Comparison of ENCODE assay signal across 8 cellular contexts in genomic region chr19:30649934-30650614, GRCh38.
A peak's percentile ranks its signal among the peaks of the same experiment; 100 is the strongest.
DNase-seq lines count a peak whose midpoint lies in the region; ATAC-seq and TF ChIP-seq lines count a peak whose summit lies in the region.

No MANE protein-coding gene starts in this region.

- no peak overlapping the region for H3K27ac Mint-ChIP-seq in activated naive CD4-positive, alpha-beta T cell treated with anti-CD3 and anti-CD28 coated beads for 36 hours

- no peaks in the 10 kb centered on the region for H3K4me1 Mint-ChIP-seq in activated naive CD4-positive, alpha-beta T cell treated with anti-CD3 and anti-CD28 coated beads for 36 hours (ENCODE audit: low read depth)

- no peak overlapping the region for H3K14ac ChIP-seq in neuronal stem cell (ENCODE audit: low read length)

- peaks cover 34 to 41% of the 10 kb centered on the region in 2 donors for H3K4me1 ChIP-seq in neuronal stem cell (ENCODE audit: control insufficient read depth in 2 of 2, insufficient read depth in 1 of 2, low read depth in 1 of 2, low read length in 2 of 2)

- no peaks in the 10 kb centered on the region for H3K79me1 ChIP-seq in neuronal stem cell (ENCODE audit: low read depth, low read length)

- H3K36me3 ChIP-seq in neuronal stem cell (replicated peaks in 1 of 2; ENCODE audit: control insufficient read depth in 2 of 2, insufficient read depth in 2 of 2, low read length in 2 of 2) = no peaks in the 10 kb centered on the region

- no peaks in the 10 kb centered on the region for H3K9me3 ChIP-seq in neuronal stem cell (replicated peaks in 1 of 2; ENCODE audit: control insufficient read depth in 2 of 2, insufficient read depth in 1 of 2, low read depth in 1 of 2, low read length in 2 of 2)

- no peak overlapping the region for H2BK120ac ChIP-seq in neuronal stem cell (ENCODE audit: low read depth, low read length)

- H3K27me3 ChIP-seq in neuronal stem cell (ENCODE audit: control insufficient read depth in 3 of 3, insufficient read depth in 3 of 3, low read depth in 1 of 3, low read length in 3 of 3) = no peaks in the 10 kb centered on the region

- no peak overlapping the region for H2AK5ac ChIP-seq in neuronal stem cell (ENCODE audit: low read depth, low read length)

- no peak overlapping the region for H3K4me3 Mint-ChIP-seq in activated naive CD4-positive, alpha-beta T cell treated with anti-CD3 and anti-CD28 coated beads for 36 hours

- H2BK15ac ChIP-seq in neuronal stem cell (ENCODE audit: low read length) = no peak overlapping the region

- no peak overlapping the region for H3K9ac ChIP-seq in neuronal stem cell (ENCODE audit: low read depth, low read length, poor library complexity)

- WGBS in neuronal stem cell (ENCODE audit: extremely low coverage in 2 of 2, insufficient read length in 2 of 2, insufficient replicate concordance in 1 of 2), 2 donors = no CpG with 5 or more reads among the region's 9 CpGs

- H3K36me3 Mint-ChIP-seq in activated naive CD4-positive, alpha-beta T cell treated with anti-CD3 and anti-CD28 coated beads for 36 hours (ENCODE audit: low read depth) = no peaks in the 10 kb centered on the region

- TF ChIP-seq CTCF in LNCaP clone FGC (IDR thresholded peaks at IDR 0.05; ENCODE audit: control insufficient read depth, extremely low read depth, insufficient read depth) = peak; percentile 88

- H3K23ac ChIP-seq in neuronal stem cell (ENCODE audit: low read depth, low read length, poor library complexity) = no peak overlapping the region

- no peak overlapping the region for H2BK12ac ChIP-seq in neuronal stem cell (ENCODE audit: low read length)

- H4K91ac ChIP-seq in neuronal stem cell (ENCODE audit: low read depth, low read length, poor library complexity) = no peak overlapping the region

- intact Hi-C loops in activated naive CD4-positive, alpha-beta T cell treated with anti-CD3 and anti-CD28 coated beads for 36 hours (cut with micrococcal nuclease) = loop anchor here (1.0 to 5.0 kb wide), 4 partner anchors 423 to 918 kb away; no protein-coding TSS in a partner anchor

- no peak overlapping the region for H3K4me2 ChIP-seq in neuronal stem cell (ENCODE audit: insufficient read depth, low read length, poor library complexity, severe bottlenecking)

- H3K4me3 ChIP-seq in LNCaP clone FGC (ENCODE audit: low read depth, low read length) = no peak overlapping the region
- H3K4me3 ChIP-seq in neuronal stem cell (ENCODE audit: low read length in 2 of 2) = no peak overlapping the region

- no peak overlapping the region for H3K18ac ChIP-seq in neuronal stem cell (ENCODE audit: low read length)

- H2AFZ ChIP-seq in neuronal stem cell (ENCODE audit: low read length) = no peak overlapping the region

- H3K4ac ChIP-seq in neuronal stem cell (ENCODE audit: low read length) = no peak overlapping the region

- no peak overlapping the region for H2BK5ac ChIP-seq in neuronal stem cell (ENCODE audit: low read length)

- H4K8ac ChIP-seq in neuronal stem cell (ENCODE audit: low read depth, low read length) = no peak overlapping the region

- ATAC-seq in GM21526 (IDR thresholded peaks at IDR 0.05; ENCODE audit: low FRiP score, unreplicated experiment) = no peak
- ATAC-seq in HG02840 (IDR thresholded peaks at IDR 0.05; ENCODE audit: low FRiP score, unreplicated experiment) = no peak

- peak; percentile 65 for DNase-seq in activated naive CD4-positive, alpha-beta T cell treated with anti-CD3 and anti-CD28 coated beads for 36 hours
- no peak for DNase-seq in activated naive CD4-positive, alpha-beta T cell treated with Interleukin-2 at 50 U/mL for 16 hours
- DNase-seq in LNCaP clone FGC (ENCODE audit: low read depth) (peak; percentile 28), SKM-1 treated with dmso at 0.1 percent for 144 hours (lab: John Stamatoyannopoulos, UW; ENCODE audit: unreplicated experiment) (peak; percentile 20), erythroblast (lab: John Stamatoyannopoulos, UW) (peak; percentile 20 to 53), neuronal stem cell (ENCODE audit: low spot score) (peak; percentile 50)

- CTCF ChIA-PET in activated naive CD4-positive, alpha-beta T cell treated with anti-CD3 and anti-CD28 coated beads for 36 hours (lab: Charles Lee) = interaction anchor here (0.6 to 1.4 kb wide), 6 partner anchors 16 to 904 kb away, joined by 3 to 5 read pairs (median 4); no protein-coding TSS in a partner anchor

- no peaks in the 10 kb centered on the region for H3K9me3 Mint-ChIP-seq in activated naive CD4-positive, alpha-beta T cell treated with anti-CD3 and anti-CD28 coated beads for 36 hours

- TF ChIP-seq POLR2A in erythroblast (IDR thresholded peaks at IDR 0.05; ENCODE audit: low read length) = no peak

- H3K27ac ChIP-seq in neuronal stem cell (replicated peaks; ENCODE audit: low read length) = no peak overlapping the region

- peaks cover 29% of the 10 kb centered on the region for H3K27me3 Mint-ChIP-seq in activated naive CD4-positive, alpha-beta T cell treated with anti-CD3 and anti-CD28 coated beads for 36 hours (ENCODE audit: low read depth)
